16 cellular contexts compared by ENCODE assay signal in the genomic region with DNA sequence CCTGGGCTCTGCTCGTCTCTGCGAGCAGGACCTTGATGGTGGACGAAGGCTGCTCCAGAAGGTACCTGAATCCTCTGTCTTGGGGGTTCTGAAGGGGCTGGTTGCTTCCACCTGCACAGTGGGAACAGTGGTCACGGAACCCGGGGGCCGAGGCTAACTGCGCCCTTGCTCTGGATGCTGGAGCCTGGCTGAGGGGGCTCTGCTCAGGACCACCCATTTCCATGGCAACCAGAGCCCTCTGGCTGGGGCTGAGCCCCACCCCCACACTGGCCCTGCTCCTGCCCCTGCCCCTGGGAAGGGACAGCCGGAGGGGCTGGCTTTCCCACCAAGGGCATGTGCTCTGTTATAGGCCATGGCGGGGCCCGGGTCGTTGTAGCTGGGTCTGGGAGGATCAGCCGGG.
"Had no signal": no experiment of that assay in that cellular context is flagged by ENCODE, and none has a peak within 500 bp of the region (broad histone marks: within the 10 kb centered on the region; RNA-seq: fewer than 3 reads in every experiment).

No MANE protein-coding gene starts in this region.

- H3K27me3 ChIP-seq: SJSA1 had no signal

- H3K9me3 ChIP-seq: SJSA1 had no signal

- DNase-seq: NCI-H1048, NCI-H1105, NCI-H1436 treated with DMSO at 0.1 percent for 48 hours, NCI-H187 treated with DMSO at 0.1 percent for 48 hours, NCI-H2081, NCI-H2107, NCI-H510A, NCI-H524 treated with DMSO at 0.1 percent for 48 hours, NCI-H774, Right ventricle myocardium superior, SIG-M5 had no signal

- H3K9ac ChIP-seq: KMS-11 had no signal

- H3K4me3 ChIP-seq: K562, SJSA1, SK-N-MC had no signal

- H3K27ac ChIP-seq: KMS-11, SJSA1, SK-N-MC had no signal

- H3K36me3 ChIP-seq: SJSA1 had no signal

- H3K4me1 ChIP-seq: SJSA1 had no signal

- H3K4me1 Mint-ChIP-seq: IgD-negative memory B cell had no signal

- H3K4me2 ChIP-seq: KMS-11 had no signal

- H3K4me3 Mint-ChIP-seq: IgD-negative memory B cell had no signal
